10 cellular contexts compared by ENCODE assay signal in genomic region chr1:45979074-45979777, GRCh38.
DNase-seq lines count a peak whose midpoint lies in the region; ATAC-seq and TF ChIP-seq lines count a peak whose summit lies in the region.
"Had no signal": no experiment of that assay in that cellular context is flagged by ENCODE, and none has a peak within 500 bp of the region (broad histone marks: within the 10 kb centered on the region; RNA-seq: fewer than 3 reads in every experiment).

No MANE protein-coding gene starts in this region.

- CTCF ChIA-PET in PC-3 (lab: Charles Lee), result interaction anchor here (0.7 kb wide), 1 partner anchor 293 kb away, joined by 4 read pairs; the partner anchor contains the start of gene GPBP1L1

- no TSS peak for BruUV-seq in PC-3 (replicated peaks; lab: Mats Ljungman, UMichigan)

- no peak overlapping the region for H3K9ac ChIP-seq in PC-3 (ENCODE audit: low read length)
- no peak overlapping the region for H3K9ac ChIP-seq in endodermal cell (ENCODE audit: extremely low read depth, low read length, poor library complexity, severe bottlenecking)

- H3K27ac Mint-ChIP-seq in endodermal cell, result no peak overlapping the region
- H3K27ac Mint-ChIP-seq: activated naive CD4-positive, alpha-beta T cell treated with anti-CD3 and anti-CD28 coated beads for 36 hours had no signal

- H3K4me1 Mint-ChIP-seq in endodermal cell, result no peaks in the 10 kb centered on the region

- H4K20me1 ChIP-seq in PC-3 (ENCODE audit: low read length), result no peaks in the 10 kb centered on the region

- intact Hi-C loops in PC-3 (cut with micrococcal nuclease), result loop anchor here (10.0 kb wide), 1 partner anchor 94 kb away; no protein-coding TSS in a partner anchor

- no peaks in the 10 kb centered on the region for H3K9me2 ChIP-seq in PC-3 (replicated peaks; ENCODE audit: low read length)

- TF ChIP-seq POLR2A in tibial nerve (IDR thresholded peaks at IDR 0.05), result no peak

- H3K4me3 ChIP-seq in PC-3 (ENCODE audit: low read length) (no peak overlapping the region), fibroblast of villous mesenchyme (ENCODE audit: low read depth, low read length) (no peak overlapping the region), endodermal cell (ENCODE audit: low read length) (no peak overlapping the region), tibial nerve (no peak overlapping the region)

- no peak overlapping the region for H3K4me3 Mint-ChIP-seq in endodermal cell
- H3K4me3 Mint-ChIP-seq: activated naive CD4-positive, alpha-beta T cell treated with anti-CD3 and anti-CD28 coated beads for 36 hours had no signal

- no peaks in the 10 kb centered on the region for H3K27me3 Mint-ChIP-seq in endodermal cell (ENCODE audit: insufficient read depth)

- H3K9me3 ChIP-seq in PC-3 (ENCODE audit: low read length) (no peaks in the 10 kb centered on the region), endodermal cell (ENCODE audit: control insufficient read depth, low read length) (peaks cover 27% of the 10 kb centered on the region), tibial nerve (peaks cover 0 to 5% (median 2%) of the 10 kb centered on the region in 4 donors)

- POLR2A ChIA-PET in PC-3 (lab: Charles Lee; ENCODE audit: unreplicated experiment), result no interaction called here

- DNase-seq in DMS79 treated with DMSO at 0.1 percent for 48 hours (lab: John Stamatoyannopoulos, UW) (peak; percentile 39), DMS79 (lab: John Stamatoyannopoulos, UW) (no peak), PC-3 (peak; percentile 50), fibroblast of villous mesenchyme (ENCODE audit: low read depth) (peak; percentile 79), endodermal cell (no peak), tibial nerve (ENCODE audit: low spot score in 2 of 2) (no peak)
- DNase-seq: activated CD4-positive, alpha-beta T cell treated with anti-CD3 and anti-CD28 coated beads for 1 hour; activated naive CD4-positive, alpha-beta T cell treated with anti-CD3 and anti-CD28 coated beads for 36 hours had no signal

- peaks cover 19% of the 10 kb centered on the region for H3K9me3 Mint-ChIP-seq in endodermal cell
- H3K9me3 Mint-ChIP-seq: activated naive CD4-positive, alpha-beta T cell treated with anti-CD3 and anti-CD28 coated beads for 36 hours had no signal

- H3K27me3 ChIP-seq in PC-3 (ENCODE audit: low read length) (no peaks in the 10 kb centered on the region), endodermal cell (ENCODE audit: control insufficient read depth, insufficient read depth, low read length, poor library complexity, severe bottlenecking) (no peaks in the 10 kb centered on the region), tibial nerve (no peaks in the 10 kb centered on the region)

- no peak overlapping the region for H3K4me2 ChIP-seq in PC-3 (ENCODE audit: low read length)

- 90 to 100% methylated on average over 1 to 2 of the region's 2 CpGs for WGBS in endodermal cell (ENCODE audit: insufficient coverage in 1 of 2, insufficient read length in 1 of 2), 2 experiments
- WGBS in tibial nerve, 2 donors, result 57 to 60% methylated on average over 2 of the region's 2 CpGs

- ATAC-seq in PC-3 (peak; percentile 77), GM19467 (IDR thresholded peaks at IDR 0.05; ENCODE audit: unreplicated experiment) (no peak), GM18868 (IDR thresholded peaks at IDR 0.05; ENCODE audit: unreplicated experiment) (no peak)

- H3F3A ChIP-seq in PC-3 (ENCODE audit: low read length, unreplicated experiment), result no peaks in the 10 kb centered on the region

- H2AFZ ChIP-seq in PC-3 (ENCODE audit: low read length), result no peak overlapping the region

- no peak overlapping the region for H3K27ac ChIP-seq in PC-3 (ENCODE audit: low read length)
- no peak overlapping the region for H3K27ac ChIP-seq in endodermal cell (ENCODE audit: low read depth, low read length)
- no peak overlapping the region for H3K27ac ChIP-seq in tibial nerve

- H3K36me3 ChIP-seq in PC-3 (ENCODE audit: low read depth, low read length), result 0 out of 2 replicates have a peak, but pooled peaks cover 7% of the 10 kb centered on the region
- peaks cover 25% of the 10 kb centered on the region for H3K36me3 ChIP-seq in endodermal cell (ENCODE audit: control insufficient read depth, insufficient read depth, low read length)
- no peaks in the 10 kb centered on the region for H3K36me3 ChIP-seq in tibial nerve

- TF ChIP-seq EP300 in tibial nerve (IDR thresholded peaks at IDR 0.05), result no peak

- peaks cover 11% of the 10 kb centered on the region; the same call in 1 of the 2 replicates for H3K4me1 ChIP-seq in PC-3 (ENCODE audit: insufficient read depth, low read length)
- no peaks in the 10 kb centered on the region for H3K4me1 ChIP-seq in endodermal cell (ENCODE audit: control insufficient read depth, insufficient read depth, low read length)
- no peaks in the 10 kb centered on the region for H3K4me1 ChIP-seq in tibial nerve

- H3K36me3 Mint-ChIP-seq in endodermal cell (ENCODE audit: low read depth), result peaks cover 29% of the 10 kb centered on the region

- no peak for TF ChIP-seq CTCF in PC-3 (conservative IDR thresholded peaks at IDR 0.05; ENCODE audit: low read depth, low read length)
- TF ChIP-seq CTCF in fibroblast of villous mesenchyme (IDR thresholded peaks at IDR 0.05; ENCODE audit: insufficient read depth, low read depth, low read length), result no peak
- TF ChIP-seq CTCF in endodermal cell (conservative IDR thresholded peaks at IDR 0.05), result no peak
- no peak for TF ChIP-seq CTCF in tibial nerve (IDR thresholded peaks at IDR 0.05)

- H3K79me2 ChIP-seq in PC-3 (ENCODE audit: low read length), result no peaks in the 10 kb centered on the region

Comparison
In these comparisons a context has a peak if more than half of its experiments do, and no peak if none do; other contexts are left out.
1. DNase-seq: peak in DMS79 treated with DMSO at 0.1 percent for 48 hours (single experiment), PC-3 (single experiment) and fibroblast of villous mesenchyme (single experiment); none in DMS79 (single experiment), endodermal cell (single experiment) and tibial nerve (0 of 2).